8 cellular contexts compared by ENCODE assay signal in the genomic region with DNA sequence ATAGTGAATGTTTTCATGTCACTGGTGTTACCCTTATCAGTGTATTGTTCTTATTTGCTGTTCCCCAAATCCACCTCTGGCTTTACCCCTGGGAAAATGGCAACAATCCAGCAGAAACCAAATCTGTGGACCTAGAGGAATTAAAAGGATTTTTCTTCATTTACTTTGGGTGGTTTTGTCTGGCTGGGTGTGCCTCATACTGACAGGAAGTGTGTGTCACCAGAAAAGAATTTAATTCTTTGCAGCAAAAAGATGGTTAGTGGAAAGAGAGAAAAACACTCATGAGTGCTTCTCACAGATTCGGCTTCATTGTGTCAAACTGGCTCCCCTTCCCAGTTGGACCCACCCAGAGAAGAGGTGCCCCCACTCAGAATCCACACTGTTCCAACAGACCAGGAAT. TPM values are rescaled to one million over a fixed set of nuclear protein-coding genes. Genes with fewer than 3 reads are reported as not detected.
DNase-seq lines count a peak whose midpoint lies in the region; ATAC-seq, FAIRE-seq and TF ChIP-seq lines count a peak whose summit lies in the region.
"Had no signal": no experiment of that assay in that cellular context is flagged by ENCODE, and none has a peak within 500 bp of the region (broad histone marks: within the 10 kb centered on the region; RNA-seq: fewer than 3 reads in every experiment).

No MANE protein-coding gene starts in this region.

- H4K20me1 ChIP-seq in K562 (replicated peaks; ENCODE audit: control insufficient read depth, insufficient read depth, low read length): no peaks in the 10 kb centered on the region

- no peak overlapping the region for H3K27ac ChIP-seq in K562 (ENCODE audit: extremely low read depth, low read depth, low read length)
- peak overlapping the region; percentile 54 to 71 (median 60) for H3K27ac ChIP-seq in thyroid gland

- in situ Hi-C loops in K562 (cut with MboI): no loop called here

- TF ChIP-seq CTCF in K562 (IDR thresholded peaks at IDR 0.05 in 2 of 3, conservative IDR thresholded peaks at IDR 0.05 in 1 of 3; ENCODE audit: insufficient read depth in 2 of 3, low read depth in 1 of 3, low read length in 3 of 3) (no peak), thyroid gland (IDR thresholded peaks at IDR 0.05) (no peak), CD14-positive monocyte (IDR thresholded peaks at IDR 0.05) (no peak)

- no peak for TF ChIP-seq RAD21 in K562 (CRISPR knock-in tag; conservative IDR thresholded peaks at IDR 0.05 in 1 of 2, IDR thresholded peaks at IDR 0.05 in 1 of 2)

- H3K4me3 Mint-ChIP-seq in CD14-positive monocyte: no peak overlapping the region

- H3K27me3 Mint-ChIP-seq in CD14-positive monocyte (ENCODE audit: low read depth in 3 of 3): peaks cover 0 to 2% (median 0%) of the 10 kb centered on the region in 3 donors

- no peaks in the 10 kb centered on the region for H3K27me3 ChIP-seq in K562 (ENCODE audit: control insufficient read depth in 2 of 2, insufficient read depth in 2 of 2, low read length in 2 of 2)
- H3K27me3 ChIP-seq in thyroid gland: no peaks in the 10 kb centered on the region

- no TSS peak for BruUV-seq in K562 (replicated peaks; lab: Mats Ljungman, UMichigan)

- no peaks in the 10 kb centered on the region for H3K36me3 Mint-ChIP-seq in CD14-positive monocyte

- TF ChIP-seq EP300 in K562 (IDR thresholded peaks at IDR 0.05; ENCODE audit: low read length): no peak

- intact Hi-C loops in K562 (cut with micrococcal nuclease): loop anchor here (10.0 kb wide), 1 partner anchor 312 kb away; no protein-coding TSS in a partner anchor
- intact Hi-C loops in thyroid gland (cut with DNase I): no loop called here
- intact Hi-C loops in posterior vena cava (cut with DNase I): loop anchor here (5.0 to 10.0 kb wide), 2 partner anchors 462 to 1261 kb away; a partner anchor contains a TSS
- intact Hi-C loops in CD14-positive monocyte (cut with micrococcal nuclease): no loop called here

- H3K9me3 ChIP-seq in K562 (replicated peaks; ENCODE audit: control insufficient read depth, insufficient read depth, low read depth, low read length) (no peaks in the 10 kb centered on the region), thyroid gland (no peaks in the 10 kb centered on the region)

- no peak overlapping the region for H3K9ac ChIP-seq in K562 (ENCODE audit: insufficient read depth in 1 of 2, low read depth in 2 of 2, low read length in 2 of 2)

- H3K9me3 Mint-ChIP-seq in CD14-positive monocyte: peaks cover 0 to 8% (median 1%) of the 10 kb centered on the region in 7 donors

- H3K27ac Mint-ChIP-seq in CD14-positive monocyte: no peak overlapping the region

- no peak overlapping the region for H3K4me3 ChIP-seq in K562
- no peak overlapping the region for H3K4me3 ChIP-seq in thyroid gland (replicated peaks in 1 of 3)

- no peak overlapping the region for H2AFZ ChIP-seq in K562 (ENCODE audit: low read depth, low read length)

- DNase-seq in HT-29 (ENCODE audit: low spot score) (peak; percentile 20), K562 (ENCODE audit: extremely low read depth in 1 of 4, low spot score in 3 of 4) (no peak), iris pigment epithelial cell (ENCODE audit: low read depth) (peak; percentile 77), thyroid gland (no peak), posterior vena cava (ENCODE audit: low spot score) (no peak), NCI-H2029 treated with DMSO at 0.1 percent for 48 hours (lab: John Stamatoyannopoulos, UW) (no peak), CD14-positive monocyte (ENCODE audit: low spot score) (no peak)

- WGBS in K562 (ENCODE audit: insufficient coverage, low coverage, missing lambda C conversion rate): 20% methylated on average over 1 of the region's 1 CpG
- 25 to 62% methylated on average over 1 of the region's 1 CpG for WGBS in thyroid gland, 2 donors

- no peaks in the 10 kb centered on the region for H3K36me3 ChIP-seq in K562 (ENCODE audit: control insufficient read depth, insufficient read depth, low read length)
- H3K36me3 ChIP-seq in thyroid gland: no peaks in the 10 kb centered on the region

- H3K79me2 ChIP-seq in K562 (ENCODE audit: control insufficient read depth, insufficient read depth, low read length): no peaks in the 10 kb centered on the region

- no peak for TF ChIP-seq POLR2A in K562 (conservative IDR thresholded peaks at IDR 0.05)
- no peak for TF ChIP-seq POLR2A in thyroid gland (IDR thresholded peaks at IDR 0.05)

- H3K4me1 ChIP-seq in K562 (replicated peaks in 1 of 2; ENCODE audit: control insufficient read depth in 2 of 2, insufficient read depth in 2 of 2, low read length in 2 of 2): no peaks in the 10 kb centered on the region; a peak in 1 of 5 replicates
- peaks cover 0 to 14% of the 10 kb centered on the region in 2 donors for H3K4me1 ChIP-seq in thyroid gland

- POLR2A ChIA-PET in K562 (lab: Yijun Ruan, JAX): no interaction called here

- no peaks in the 10 kb centered on the region for H3K4me1 Mint-ChIP-seq in CD14-positive monocyte

- CTCF ChIA-PET in K562 (lab: Yijun Ruan, JAX; ENCODE audit: low intra/inter-chr PET ratio): no interaction called here

- no peak overlapping the region for H3K4me2 ChIP-seq in K562 (ENCODE audit: insufficient read depth, low read length)

- no peak for FAIRE-seq in K562 (lab: Jason Lieb, UNC)
- FAIRE-seq: islet of Langerhans had no signal

- no peak for ATAC-seq in K562

- no peaks in the 10 kb centered on the region for H3K9me1 ChIP-seq in K562 (ENCODE audit: control insufficient read depth, insufficient read depth, low read length)

TF ChIP-seq in K562, 482 proteins besides CTCF, POLR2A, EP300 and RAD21:
- TF ChIP-seq, protein P1, sequence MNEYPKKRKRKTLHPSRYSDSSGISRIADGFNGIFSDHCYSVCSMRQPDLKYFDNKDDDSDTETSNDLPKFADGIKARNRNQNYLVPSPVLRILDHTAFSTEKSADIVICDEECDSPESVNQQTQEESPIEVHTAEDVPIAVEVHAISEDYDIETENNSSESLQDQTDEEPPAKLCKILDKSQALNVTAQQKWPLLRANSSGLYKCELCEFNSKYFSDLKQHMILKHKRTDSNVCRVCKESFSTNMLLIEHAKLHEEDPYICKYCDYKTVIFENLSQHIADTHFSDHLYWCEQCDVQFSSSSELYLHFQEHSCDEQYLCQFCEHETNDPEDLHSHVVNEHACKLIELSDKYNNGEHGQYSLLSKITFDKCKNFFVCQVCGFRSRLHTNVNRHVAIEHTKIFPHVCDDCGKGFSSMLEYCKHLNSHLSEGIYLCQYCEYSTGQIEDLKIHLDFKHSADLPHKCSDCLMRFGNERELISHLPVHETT (CRISPR knock-in tag; conservative IDR thresholded peaks at IDR 0.05 in 1 of 2, IDR thresholded peaks at IDR 0.05 in 1 of 2): no peak
- TF ChIP-seq FOSL1 (tag; conservative IDR thresholded peaks at IDR 0.05): 0 out of 2 replicates have a peak, but pooled peaks have one; percentile 20
- peak; percentile 5; the same call in 1 of the 2 replicates for TF ChIP-seq JUND (IDR thresholded peaks at IDR 0.05; ENCODE audit: borderline replicate concordance, low read depth, low read length)
- no peak for TF ChIP-seq JUND (tag; IDR thresholded peaks at IDR 0.05; ENCODE audit: borderline replicate concordance, low read depth, low read length)

RNA-seq across cellular contexts. Expression of a gene that starts 38.9 kb away (rescaled TPM):
- 1.1 and 1.6 TPM in 2 replicates for total RNA-seq in HT-29 (2014; rRNA removed; shearing (Covaris generic))
- total RNA-seq in K562 (2011; cell fraction: chromatin; rRNA removed; ENCODE audit: low replicate concordance): 6.9 and 12.4 TPM in 2 replicates
- total RNA-seq in K562 (2011; cell fraction: nucleolus; rRNA removed): 7.7 and 10.0 TPM in 2 replicates
- total RNA-seq in K562 (2011; cell fraction: nucleoplasm; rRNA removed): 14.2 TPM in 2 replicates
- 5.0 and 5.7 TPM in 2 replicates for total RNA-seq in K562 (2014; rRNA removed)
- 5.1 and 5.7 TPM in 2 replicates for total RNA-seq in K562 (2014; rRNA removed; fragmentation: Illumina TruSeq; extraction: Trizol)
- total RNA-seq in K562 (2015; rRNA removed; fragmentation: Illumina TruSeq; extraction: Trizol): 7.6 and 7.9 TPM in 2 replicates
- 6.1 and 6.3 TPM in 2 replicates for total RNA-seq in K562 (2021)
- polyA plus RNA-seq in K562 (2011; rRNA removed): 6.2 and 7.3 TPM in 2 replicates
- 3.1 and 7.3 TPM in 2 replicates for polyA plus RNA-seq in K562 (2011; cell fraction: cytosol; rRNA removed)
- polyA plus RNA-seq in K562 (2011; cell fraction: nucleus; rRNA removed): 3.9 and 5.8 TPM in 2 replicates
- polyA plus RNA-seq in K562 (2012): 4.1 and 6.1 TPM in 2 replicates
- 5.1 and 6.2 TPM in 2 replicates for polyA plus RNA-seq in K562 (2014; fragmentation: Illumina TruSeq; extraction: Trizol)
- polyA plus RNA-seq in K562 (2014; fragmentation: Nextera tagmentation; extraction: Ambion mirVana): 1 to 10 TPM; 1.2 to 1.4 TPM
- polyA plus RNA-seq in K562 (2014; rRNA removed): 5.8 and 6.7 TPM in 2 replicates
- polyA minus RNA-seq in K562 (2011; rRNA and poly(A)+ RNA removed): 6.9 and 7.1 TPM in 2 replicates
- polyA minus RNA-seq in K562 (2011; cell fraction: cytosol; rRNA and poly(A)+ RNA removed): 2.3 and 3.3 TPM in 2 replicates
- polyA minus RNA-seq in K562 (2011; cell fraction: nucleus; rRNA and poly(A)+ RNA removed): 2.2 and 4.6 TPM in 2 replicates
- 10 to 100 TPM; 32.9 to 70.8 (median 48.0) TPM for total RNA-seq in thyroid gland
- 10 to 100 TPM; 42.4 to 49.1 TPM for total RNA-seq in posterior vena cava
- not detected for polyA plus RNA-seq in CD14-positive monocyte

Comparison
In these comparisons a context has a peak if more than half of its experiments do, and no peak if none do; other contexts are left out.
1. DNase-seq: peak in HT-29 (single experiment) and iris pigment epithelial cell (single experiment); none in K562 (0 of 4), thyroid gland (0 of 2), posterior vena cava (single experiment), NCI-H2029 treated with DMSO at 0.1 percent for 48 hours (single experiment) and CD14-positive monocyte (single experiment).
2. intact Hi-C loops: an anchor here in K562 (10.0 kb wide) and posterior vena cava (5.0 to 10.0 kb wide); none called in thyroid gland and CD14-positive monocyte.